ENCODE assay signal across 7 cellular contexts in the genomic region with DNA sequence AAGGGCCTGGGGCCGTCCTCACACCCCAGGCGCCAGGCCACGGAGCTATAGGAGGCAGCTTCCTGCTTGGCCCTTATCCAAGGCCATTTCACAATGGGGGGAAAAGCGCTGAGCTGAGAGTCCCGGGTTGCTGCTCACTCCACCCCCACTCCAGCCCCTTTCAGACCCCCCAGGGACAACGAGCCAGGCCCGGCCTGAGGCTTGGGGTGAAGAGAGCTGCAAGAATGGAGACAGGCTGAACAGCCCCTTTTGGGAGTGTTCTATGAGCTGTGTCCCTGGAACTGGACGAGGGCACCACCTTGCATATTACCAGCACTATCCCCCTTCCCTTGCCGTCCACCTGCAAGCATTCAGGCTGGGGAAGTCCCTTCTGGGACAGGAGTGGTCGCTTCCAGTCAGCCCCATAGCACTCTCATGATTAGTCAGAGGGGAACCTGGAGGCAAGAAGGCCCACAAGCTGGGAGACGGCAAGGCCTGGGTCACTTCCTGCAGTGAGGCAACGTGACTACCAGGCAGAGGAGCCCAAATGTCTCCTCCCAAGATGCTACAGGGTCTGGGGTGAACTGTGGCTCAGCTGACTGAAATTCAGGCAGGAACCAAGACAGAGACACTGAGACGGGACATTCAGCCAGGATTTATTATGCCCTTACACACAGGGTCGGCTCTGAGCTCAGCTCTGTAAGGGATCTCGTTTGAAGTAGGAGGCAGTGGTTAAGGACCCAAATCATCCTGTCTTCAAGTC. TPM values are rescaled to one million over a fixed set of nuclear protein-coding genes. Genes with fewer than 3 reads are reported as not detected.
A peak's percentile ranks its signal among the peaks of the same experiment; 100 is the strongest.
DNase-seq lines count a peak whose midpoint lies in the region; ATAC-seq and FAIRE-seq lines count a peak whose summit lies in the region.

No MANE protein-coding gene starts in this region.

- DNase-seq in GM18507 (ENCODE audit: extremely low spot score, insufficient read length, low read depth), result no peak
- peak; percentile 93 for DNase-seq in NCI-H69 (lab: John Stamatoyannopoulos, UW)
- DNase-seq in activated T-helper 2 cell treated with anti-CD3 and anti-CD28 coated beads, Interferon-gamma antibody, Interleukin-2, Interleukin-4, amounts not matched to agents 10 μg/mL and 5 μg/mL and 100 μg/mL, durations not matched to agents 14 hours and 24 hours and 36 hours (ENCODE audit: low spot score), result peak; percentile 58
- peak; percentile 58 for DNase-seq in left cardiac atrium
- peak; percentile 70 for DNase-seq in smooth muscle cell of the brain vasculature (ENCODE audit: low read depth, low spot score)
- no peak for DNase-seq in DMS114 treated with DMSO at 0.1 percent for 48 hours (lab: John Stamatoyannopoulos, UW; ENCODE audit: unreplicated experiment)

- FAIRE-seq in GM18507 (lab: Jason Lieb, UNC), result peak; percentile 95

- H3K27me3 Mint-ChIP-seq in activated T-helper 2 cell treated with anti-CD3 and anti-CD28 coated beads, Interferon-gamma antibody, Interleukin-2, Interleukin-4, amounts not matched to agents 10 μg/mL and 5 μg/mL and 100 μg/mL, durations not matched to agents 14 hours and 24 hours and 36 hours (ENCODE audit: low read depth), result no peaks in the 10 kb centered on the region

- no peaks in the 10 kb centered on the region for H3K9me3 Mint-ChIP-seq in activated T-helper 2 cell treated with anti-CD3 and anti-CD28 coated beads, Interferon-gamma antibody, Interleukin-2, Interleukin-4, amounts not matched to agents 10 μg/mL and 5 μg/mL and 100 μg/mL, durations not matched to agents 14 hours and 24 hours and 36 hours

- intact Hi-C loops in activated T-helper 2 cell treated with anti-CD3 and anti-CD28 coated beads, Interferon-gamma antibody, Interleukin-2, Interleukin-4, amounts not matched to agents 10 μg/mL and 5 μg/mL and 100 μg/mL, durations not matched to agents 14 hours and 24 hours and 36 hours (cut with micrococcal nuclease), result loop anchor here (1.0 to 5.0 kb wide), 6 partner anchors 17 to 227 kb away; no protein-coding TSS in a partner anchor
- intact Hi-C loops in left cardiac atrium (cut with DNase I), result loop anchor here (5.0 kb wide), 2 partner anchors 60 to 225 kb away; a partner anchor contains a TSS

- peaks cover 14% of the 10 kb centered on the region for H3K36me3 Mint-ChIP-seq in activated T-helper 2 cell treated with anti-CD3 and anti-CD28 coated beads, Interferon-gamma antibody, Interleukin-2, Interleukin-4, amounts not matched to agents 10 μg/mL and 5 μg/mL and 100 μg/mL, durations not matched to agents 14 hours and 24 hours and 36 hours (ENCODE audit: low read depth)

- ATAC-seq in HG02798 (IDR thresholded peaks at IDR 0.05; ENCODE audit: poor library complexity, unreplicated experiment) (peak; percentile 57), left cardiac atrium (peak; percentile 17 to 52)

- peaks cover 70% of the 10 kb centered on the region for H3K4me1 Mint-ChIP-seq in activated T-helper 2 cell treated with anti-CD3 and anti-CD28 coated beads, Interferon-gamma antibody, Interleukin-2, Interleukin-4, amounts not matched to agents 10 μg/mL and 5 μg/mL and 100 μg/mL, durations not matched to agents 14 hours and 24 hours and 36 hours (ENCODE audit: low read depth)

- H3K27ac Mint-ChIP-seq in activated T-helper 2 cell treated with anti-CD3 and anti-CD28 coated beads, Interferon-gamma antibody, Interleukin-2, Interleukin-4, amounts not matched to agents 10 μg/mL and 5 μg/mL and 100 μg/mL, durations not matched to agents 14 hours and 24 hours and 36 hours, result peak overlapping the region; percentile 98

- H3K4me3 Mint-ChIP-seq in activated T-helper 2 cell treated with anti-CD3 and anti-CD28 coated beads, Interferon-gamma antibody, Interleukin-2, Interleukin-4, amounts not matched to agents 10 μg/mL and 5 μg/mL and 100 μg/mL, durations not matched to agents 14 hours and 24 hours and 36 hours (ENCODE audit: low read depth), result peak overlapping the region; percentile 50

RNA-seq across cellular contexts. Expression of a gene that starts 8.6 kb away (rescaled TPM):
- total RNA-seq in activated T-helper 2 cell treated with anti-CD3 and anti-CD28 coated beads, Interferon-gamma antibody, Interleukin-2, Interleukin-4, amounts not matched to agents 10 μg/mL and 5 μg/mL and 100 μg/mL, durations not matched to agents 14 hours and 24 hours and 36 hours, result 160 and 167 TPM in 2 replicates
- 100 to 1,000 TPM; 174 to 197 TPM for total RNA-seq in left cardiac atrium

Comparison
In these comparisons a context has a peak if more than half of its experiments do, and no peak if none do; other contexts are left out.
1. DNase-seq: peak in NCI-H69 (single experiment), activated T-helper 2 cell treated with anti-CD3 and anti-CD28 coated beads, Interferon-gamma antibody, Interleukin-2, Interleukin-4, amounts not matched to agents 10 μg/mL and 5 μg/mL and 100 μg/mL, durations not matched to agents 14 hours and 24 hours and 36 hours (single experiment), left cardiac atrium (single experiment) and smooth muscle cell of the brain vasculature (single experiment); none in GM18507 (single experiment) and DMS114 treated with DMSO at 0.1 percent for 48 hours (single experiment).